ENCODE assay signal across 1 cellular context in the genomic region with DNA sequence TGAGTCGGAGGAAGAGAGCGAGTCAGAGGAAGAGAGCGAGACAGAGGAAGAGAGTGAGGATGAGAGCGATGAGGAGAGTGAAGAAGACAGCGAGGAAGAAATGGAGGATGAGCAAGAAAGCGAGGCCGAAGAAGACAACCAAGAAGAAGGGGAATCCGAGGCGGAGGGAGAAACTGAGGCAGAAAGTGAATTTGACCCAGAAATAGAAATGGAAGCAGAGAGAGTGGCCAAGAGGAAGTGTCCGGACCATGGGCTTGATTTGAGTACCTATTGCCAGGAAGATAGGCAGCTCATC.
TF ChIP-seq lines count a peak whose summit lies in the region.

No MANE protein-coding gene starts in this region.

TF ChIP-seq in HepG2, 621 proteins besides CTCF, POLR2A, EP300 and RAD21 (continued from another document):
- TF ChIP-seq, protein P1, sequence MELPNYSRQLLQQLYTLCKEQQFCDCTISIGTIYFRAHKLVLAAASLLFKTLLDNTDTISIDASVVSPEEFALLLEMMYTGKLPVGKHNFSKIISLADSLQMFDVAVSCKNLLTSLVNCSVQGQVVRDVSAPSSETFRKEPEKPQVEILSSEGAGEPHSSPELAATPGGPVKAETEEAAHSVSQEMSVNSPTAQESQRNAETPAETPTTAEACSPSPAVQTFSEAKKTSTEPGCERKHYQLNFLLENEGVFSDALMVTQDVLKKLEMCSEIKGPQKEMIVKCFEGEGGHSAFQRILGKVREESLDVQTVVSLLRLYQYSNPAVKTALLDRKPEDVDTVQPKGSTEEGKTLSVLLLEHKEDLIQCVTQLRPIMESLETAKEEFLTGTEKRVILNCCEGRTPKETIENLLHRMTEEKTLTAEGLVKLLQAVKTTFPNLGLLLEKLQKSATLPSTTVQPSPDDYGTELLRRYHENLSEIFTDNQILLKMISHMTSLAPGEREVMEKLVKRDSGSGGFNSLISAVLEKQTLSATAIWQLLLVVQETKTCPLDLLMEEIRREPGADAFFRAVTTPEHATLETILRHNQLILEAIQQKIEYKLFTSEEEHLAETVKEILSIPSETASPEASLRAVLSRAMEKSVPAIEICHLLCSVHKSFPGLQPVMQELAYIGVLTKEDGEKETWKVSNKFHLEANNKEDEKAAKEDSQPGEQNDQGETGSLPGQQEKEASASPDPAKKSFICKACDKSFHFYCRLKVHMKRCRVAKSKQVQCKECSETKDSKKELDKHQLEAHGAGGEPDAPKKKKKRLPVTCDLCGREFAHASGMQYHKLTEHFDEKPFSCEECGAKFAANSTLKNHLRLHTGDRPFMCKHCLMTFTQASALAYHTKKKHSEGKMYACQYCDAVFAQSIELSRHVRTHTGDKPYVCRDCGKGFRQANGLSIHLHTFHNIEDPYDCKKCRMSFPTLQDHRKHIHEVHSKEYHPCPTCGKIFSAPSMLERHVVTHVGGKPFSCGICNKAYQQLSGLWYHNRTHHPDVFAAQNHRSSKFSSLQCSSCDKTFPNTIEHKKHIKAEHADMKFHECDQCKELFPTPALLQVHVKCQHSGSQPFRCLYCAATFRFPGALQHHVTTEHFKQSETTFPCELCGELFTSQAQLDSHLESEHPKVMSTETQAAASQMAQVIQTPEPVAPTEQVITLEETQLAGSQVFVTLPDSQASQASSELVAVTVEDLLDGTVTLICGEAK (IDR thresholded peaks at IDR 0.05): 0 out of 2 replicates have a peak, but pooled peaks have one; percentile 6
- TF ChIP-seq, protein P1 (CRISPR knock-in tag; IDR thresholded peaks at IDR 0.05): no peak
- no peak for TF ChIP-seq ZNF709 (CRISPR knock-in tag; IDR thresholded peaks at IDR 0.05)
- TF ChIP-seq ZNF160 (CRISPR knock-in tag; IDR thresholded peaks at IDR 0.05): no peak
- no peak for TF ChIP-seq GPN1 (CRISPR knock-in tag; IDR thresholded peaks at IDR 0.05; ENCODE audit: borderline replicate concordance)
- no peak for TF ChIP-seq U2AF1 (optimal IDR thresholded peaks at IDR 0.05; ENCODE audit: low read depth, low read length)
- TF ChIP-seq ZMAT3 (CRISPR knock-in tag; conservative IDR thresholded peaks at IDR 0.05): no peak
- no peak for TF ChIP-seq SOX6 (IDR thresholded peaks at IDR 0.05)
- peak; percentile 14; the same call in 1 of the 2 replicates for TF ChIP-seq SOX6 (CRISPR knock-in tag; IDR thresholded peaks at IDR 0.05)
- TF ChIP-seq, protein P2, sequence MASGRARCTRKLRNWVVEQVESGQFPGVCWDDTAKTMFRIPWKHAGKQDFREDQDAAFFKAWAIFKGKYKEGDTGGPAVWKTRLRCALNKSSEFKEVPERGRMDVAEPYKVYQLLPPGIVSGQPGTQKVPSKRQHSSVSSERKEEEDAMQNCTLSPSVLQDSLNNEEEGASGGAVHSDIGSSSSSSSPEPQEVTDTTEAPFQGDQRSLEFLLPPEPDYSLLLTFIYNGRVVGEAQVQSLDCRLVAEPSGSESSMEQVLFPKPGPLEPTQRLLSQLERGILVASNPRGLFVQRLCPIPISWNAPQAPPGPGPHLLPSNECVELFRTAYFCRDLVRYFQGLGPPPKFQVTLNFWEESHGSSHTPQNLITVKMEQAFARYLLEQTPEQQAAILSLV (CRISPR knock-in tag; IDR thresholded peaks at IDR 0.05; ENCODE audit: borderline replicate concordance): peak; percentile 10; the same call in 1 of the 2 replicates
- 0 out of 2 replicates have a peak, but pooled peaks have one; percentile 16 for TF ChIP-seq ZNF317 (CRISPR knock-in tag; IDR thresholded peaks at IDR 0.05)
- TF ChIP-seq ZMYM3 (CRISPR knock-in tag; IDR thresholded peaks at IDR 0.05): no peak
- TF ChIP-seq RAD51 (IDR thresholded peaks at IDR 0.05; ENCODE audit: borderline replicate concordance): no peak
- TF ChIP-seq ZNF670 (CRISPR knock-in tag; IDR thresholded peaks at IDR 0.05; ENCODE audit: borderline replicate concordance): 0 out of 2 replicates have a peak, but pooled peaks have one; percentile 2
- TF ChIP-seq ZNF350 (CRISPR knock-in tag; IDR thresholded peaks at IDR 0.05; ENCODE audit: borderline replicate concordance, low read depth): no peak
- TF ChIP-seq NR2F2 (IDR thresholded peaks at IDR 0.05; ENCODE audit: borderline replicate concordance, low read depth): no peak
- TF ChIP-seq ATRX (CRISPR knock-in tag; IDR thresholded peaks at IDR 0.05; ENCODE audit: borderline replicate concordance): no peak
- no peak for TF ChIP-seq ZNF460 (CRISPR knock-in tag; IDR thresholded peaks at IDR 0.05; ENCODE audit: borderline replicate concordance)
- TF ChIP-seq SRY (CRISPR knock-in tag; IDR thresholded peaks at IDR 0.05): no peak
- no peak for TF ChIP-seq BRCA1 (CRISPR knock-in tag; IDR thresholded peaks at IDR 0.05)
- TF ChIP-seq ARNT (IDR thresholded peaks at IDR 0.05): no peak
- TF ChIP-seq ZNF20 (CRISPR knock-in tag; IDR thresholded peaks at IDR 0.05): no peak
- peak; percentile 86; the same call in 1 of the 2 replicates for TF ChIP-seq TRAFD1 (CRISPR knock-in tag; IDR thresholded peaks at IDR 0.05; ENCODE audit: borderline replicate concordance)
- TF ChIP-seq CREB1 (IDR thresholded peaks at IDR 0.05): no peak
- no peak for TF ChIP-seq CREB1 (CRISPR knock-in tag; IDR thresholded peaks at IDR 0.05)
- 0 out of 2 replicates have a peak, but pooled peaks have one; percentile 9 for TF ChIP-seq ZNF512B (CRISPR knock-in tag; IDR thresholded peaks at IDR 0.05; ENCODE audit: borderline replicate concordance)
- no peak for TF ChIP-seq HMGA1 (CRISPR knock-in tag; conservative IDR thresholded peaks at IDR 0.05)
- no peak for TF ChIP-seq STAG1 (CRISPR knock-in tag; IDR thresholded peaks at IDR 0.05)
- no peak for TF ChIP-seq DR1 (CRISPR knock-in tag; IDR thresholded peaks at IDR 0.05)
- TF ChIP-seq DNMT3B (CRISPR knock-in tag; conservative IDR thresholded peaks at IDR 0.05): no peak
- no peak for TF ChIP-seq ZNF431 (CRISPR knock-in tag; IDR thresholded peaks at IDR 0.05; ENCODE audit: borderline replicate concordance, low read depth)
- peak; percentile 20; the same call in 1 of the 2 replicates for TF ChIP-seq AKAP8 (CRISPR knock-in tag; IDR thresholded peaks at IDR 0.05)
- TF ChIP-seq, protein P3, sequence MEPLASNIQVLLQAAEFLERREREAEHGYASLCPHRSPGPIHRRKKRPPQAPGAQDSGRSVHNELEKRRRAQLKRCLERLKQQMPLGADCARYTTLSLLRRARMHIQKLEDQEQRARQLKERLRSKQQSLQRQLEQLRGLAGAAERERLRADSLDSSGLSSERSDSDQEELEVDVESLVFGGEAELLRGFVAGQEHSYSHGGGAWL (CRISPR knock-in tag; IDR thresholded peaks at IDR 0.05): no peak
- no peak for TF ChIP-seq ZEB1 (IDR thresholded peaks at IDR 0.05; ENCODE audit: insufficient replicate concordance, low read depth)
- TF ChIP-seq, protein P4, sequence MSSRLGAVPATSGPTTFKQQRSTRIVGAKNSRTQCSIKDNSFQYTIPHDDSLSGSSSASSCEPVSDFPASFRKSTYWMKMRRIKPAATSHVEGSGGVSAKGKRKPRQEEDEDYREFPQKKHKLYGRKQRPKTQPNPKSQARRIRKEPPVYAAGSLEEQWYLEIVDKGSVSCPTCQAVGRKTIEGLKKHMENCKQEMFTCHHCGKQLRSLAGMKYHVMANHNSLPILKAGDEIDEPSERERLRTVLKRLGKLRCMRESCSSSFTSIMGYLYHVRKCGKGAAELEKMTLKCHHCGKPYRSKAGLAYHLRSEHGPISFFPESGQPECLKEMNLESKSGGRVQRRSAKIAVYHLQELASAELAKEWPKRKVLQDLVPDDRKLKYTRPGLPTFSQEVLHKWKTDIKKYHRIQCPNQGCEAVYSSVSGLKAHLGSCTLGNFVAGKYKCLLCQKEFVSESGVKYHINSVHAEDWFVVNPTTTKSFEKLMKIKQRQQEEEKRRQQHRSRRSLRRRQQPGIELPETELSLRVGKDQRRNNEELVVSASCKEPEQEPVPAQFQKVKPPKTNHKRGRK (CRISPR knock-in tag; IDR thresholded peaks at IDR 0.05): 0 out of 2 replicates have a peak, but pooled peaks have one; percentile 12
- no peak for TF ChIP-seq ZNF382 (CRISPR knock-in tag; IDR thresholded peaks at IDR 0.05; ENCODE audit: borderline replicate concordance)
- no peak for TF ChIP-seq ZNF891 (CRISPR knock-in tag; IDR thresholded peaks at IDR 0.05)
- TF ChIP-seq CAMTA2 (CRISPR knock-in tag; IDR thresholded peaks at IDR 0.05; ENCODE audit: borderline replicate concordance): 0 out of 2 replicates have a peak, but pooled peaks have one; percentile 13
- TF ChIP-seq KLF9 (CRISPR knock-in tag; IDR thresholded peaks at IDR 0.05; ENCODE audit: low read depth): no peak
- TF ChIP-seq, protein P5, sequence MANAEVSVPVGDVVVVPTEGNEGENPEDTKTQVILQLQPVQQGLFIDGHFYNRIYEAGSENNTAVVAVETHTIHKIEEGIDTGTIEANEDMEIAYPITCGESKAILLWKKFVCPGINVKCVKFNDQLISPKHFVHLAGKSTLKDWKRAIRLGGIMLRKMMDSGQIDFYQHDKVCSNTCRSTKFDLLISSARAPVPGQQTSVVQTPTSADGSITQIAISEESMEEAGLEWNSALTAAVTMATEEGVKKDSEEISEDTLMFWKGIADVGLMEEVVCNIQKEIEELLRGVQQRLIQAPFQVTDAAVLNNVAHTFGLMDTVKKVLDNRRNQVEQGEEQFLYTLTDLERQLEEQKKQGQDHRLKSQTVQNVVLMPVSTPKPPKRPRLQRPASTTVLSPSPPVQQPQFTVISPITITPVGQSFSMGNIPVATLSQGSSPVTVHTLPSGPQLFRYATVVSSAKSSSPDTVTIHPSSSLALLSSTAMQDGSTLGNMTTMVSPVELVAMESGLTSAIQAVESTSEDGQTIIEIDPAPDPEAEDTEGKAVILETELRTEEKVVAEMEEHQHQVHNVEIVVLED (CRISPR knock-in tag; IDR thresholded peaks at IDR 0.05; ENCODE audit: borderline replicate concordance): no peak
- TF ChIP-seq SUZ12 (IDR thresholded peaks at IDR 0.05; ENCODE audit: low read depth, low read length): no peak
